Comparison of ENCODE assay signal across 8 cellular contexts in the genomic region with DNA sequence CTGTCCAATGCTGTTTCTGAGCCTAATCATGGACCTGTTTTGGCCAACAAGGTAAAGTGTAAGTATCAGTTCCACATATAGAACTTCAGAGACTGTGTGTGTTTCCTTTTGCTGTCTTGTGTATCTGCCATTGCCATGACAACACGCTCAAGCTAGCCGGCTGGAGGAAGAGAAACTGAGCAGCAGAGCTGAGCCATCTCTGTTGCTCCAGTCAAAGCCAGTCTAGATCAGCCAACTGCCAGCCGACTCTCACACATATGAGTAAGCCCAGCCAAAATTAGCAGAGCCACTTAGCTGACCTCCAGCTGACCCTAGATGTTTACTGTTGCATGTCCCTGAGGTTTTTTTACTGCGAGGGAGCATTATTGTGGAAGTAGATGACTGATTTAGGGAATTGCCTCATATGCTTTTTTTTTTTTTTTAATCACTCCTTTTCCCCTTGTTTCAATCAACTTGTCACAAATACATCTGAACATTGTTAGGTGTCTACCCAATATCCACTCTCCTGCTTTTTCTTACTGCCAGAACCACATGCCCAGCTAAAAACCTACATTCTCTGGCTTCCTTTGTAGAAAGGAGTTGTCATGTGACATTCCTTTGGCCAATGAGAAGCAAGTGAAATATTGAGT.
DNase-seq lines count a peak whose midpoint lies in the region; ATAC-seq and TF ChIP-seq lines count a peak whose summit lies in the region.

No MANE protein-coding gene starts in this region.

- intact Hi-C loops in activated CD4-positive, alpha-beta memory T cell treated with anti-CD3 and anti-CD28 coated beads for 36 hours (cut with micrococcal nuclease), result no loop called here
- intact Hi-C loops in psoas muscle (cut with DNase I), result no loop called here

- peak overlapping the region; percentile 62 for H3K27ac Mint-ChIP-seq in activated CD4-positive, alpha-beta memory T cell treated with anti-CD3 and anti-CD28 coated beads for 36 hours

- peaks cover 0 to 2% (median 2%) of the 10 kb centered on the region in 3 donors for H3K27me3 ChIP-seq in psoas muscle (ENCODE audit: insufficient read depth in 3 of 3, low read length in 2 of 3)

- WGBS in psoas muscle, 3 donors, result 54 to 67% (median 54%) methylated on average over 4 of the region's 4 CpGs

- no peaks in the 10 kb centered on the region for H3K27me3 Mint-ChIP-seq in activated CD4-positive, alpha-beta memory T cell treated with anti-CD3 and anti-CD28 coated beads for 36 hours

- no peak overlapping the region for H3K27ac ChIP-seq in psoas muscle

- H3K9me3 Mint-ChIP-seq in activated CD4-positive, alpha-beta memory T cell treated with anti-CD3 and anti-CD28 coated beads for 36 hours, result peaks cover 30% of the 10 kb centered on the region

- ATAC-seq in GM19467 (IDR thresholded peaks at IDR 0.05; ENCODE audit: unreplicated experiment) (peak; percentile 87), HG03439 (IDR thresholded peaks at IDR 0.05; ENCODE audit: unreplicated experiment) (peak; percentile 96), psoas muscle (no peak)

- POLR2A ChIA-PET in GM10248 (lab: Yijun Ruan, JAX), result interaction anchor here (0.7 kb wide), 1 partner anchor 1033 kb away, joined by 3 read pairs; no protein-coding TSS in a partner anchor
- POLR2A ChIA-PET in activated CD4-positive, alpha-beta memory T cell treated with anti-CD3 and anti-CD28 coated beads for 36 hours (lab: Charles Lee), result interaction anchor here (0.6 to 1.1 kb wide), 5 partner anchors 15 to 324 kb away, joined by 3 to 4 read pairs (median 3); no protein-coding TSS in a partner anchor

- DNase-seq in GM10248 (ENCODE audit: extremely low spot score), result peak; percentile 80
- peak; percentile 82 for DNase-seq in activated CD4-positive, alpha-beta memory T cell treated with anti-CD3 and anti-CD28 coated beads for 36 hours
- DNase-seq in stimulated activated CD4-positive, alpha-beta T cell treated with anti-CD3 and anti-CD28 coated beads, Interleukin-1b, Interleukin-23, amount 100 ng/mL, for 48 hours, result peak; percentile 63
- no peak for DNase-seq in psoas muscle
- no peak for DNase-seq in epidermal melanocyte (ENCODE audit: insufficient read length, low spot score)
- DNase-seq in DMS153 (lab: John Stamatoyannopoulos, UW), result no peak

- CTCF ChIA-PET in GM10248 (lab: Yijun Ruan, JAX), result interaction anchor here (1.0 to 1.5 kb wide), 6 partner anchors 16 to 130 kb away, joined by 3 to 4 read pairs (median 3); no protein-coding TSS in a partner anchor
- CTCF ChIA-PET in activated CD4-positive, alpha-beta memory T cell treated with anti-CD3 and anti-CD28 coated beads for 36 hours (lab: Charles Lee), result interaction anchor here (1.1 kb wide), 1 partner anchor 33 kb away, joined by 4 read pairs; no protein-coding TSS in a partner anchor

- peaks cover 10% of the 10 kb centered on the region for H3K9me3 ChIP-seq in psoas muscle

- H3K4me1 ChIP-seq in psoas muscle, result no peaks in the 10 kb centered on the region

- H3K4me3 Mint-ChIP-seq in activated CD4-positive, alpha-beta memory T cell treated with anti-CD3 and anti-CD28 coated beads for 36 hours, result no peak overlapping the region

- peaks cover 27% of the 10 kb centered on the region for H3K4me1 Mint-ChIP-seq in activated CD4-positive, alpha-beta memory T cell treated with anti-CD3 and anti-CD28 coated beads for 36 hours (ENCODE audit: low read depth)

- no peak overlapping the region for H3K4me3 ChIP-seq in psoas muscle

- H3K36me3 Mint-ChIP-seq in activated CD4-positive, alpha-beta memory T cell treated with anti-CD3 and anti-CD28 coated beads for 36 hours, result peaks cover 9% of the 10 kb centered on the region

- H3K36me3 ChIP-seq in psoas muscle (ENCODE audit: insufficient read depth in 1 of 2, low read depth in 1 of 2), result no peaks in the 10 kb centered on the region

- TF ChIP-seq CTCF in GM10248 (IDR thresholded peaks at IDR 0.05; ENCODE audit: control extremely low read depth, extremely low read depth, low read depth, missing control alignments) (no peak), psoas muscle (IDR thresholded peaks at IDR 0.05) (no peak)

Comparison
In these comparisons a context has a peak if more than half of its experiments do, and no peak if none do; other contexts are left out.
1. DNase-seq: peak in GM10248 (single experiment), activated CD4-positive, alpha-beta memory T cell treated with anti-CD3 and anti-CD28 coated beads for 36 hours (single experiment) and stimulated activated CD4-positive, alpha-beta T cell treated with anti-CD3 and anti-CD28 coated beads, Interleukin-1b, Interleukin-23, amount 100 ng/mL, for 48 hours (single experiment); none in psoas muscle (0 of 2), epidermal melanocyte (single experiment) and DMS153 (single experiment).
2. ATAC-seq: peak in GM19467 (single experiment) and HG03439 (single experiment); none in psoas muscle (0 of 4).